ENCODE assay signal across 9 cellular contexts in genomic region chr14:24369463-24369862, GRCh38. TPM values are rescaled to one million over a fixed set of nuclear protein-coding genes. Genes with fewer than 3 reads are reported as not detected.
DNase-seq lines count a peak whose midpoint lies in the region; ATAC-seq and TF ChIP-seq lines count a peak whose summit lies in the region.
"Had no signal": no experiment of that assay in that cellular context is flagged by ENCODE, and none has a peak within 500 bp of the region (broad histone marks: within the 10 kb centered on the region; RNA-seq: fewer than 3 reads in every experiment).

No MANE protein-coding gene starts in this region.

- H3K4me1 ChIP-seq in CD8-positive, alpha-beta T cell (ENCODE audit: insufficient read depth, low read length): peaks cover 35% of the 10 kb centered on the region
- peaks cover 10 to 15% of the 10 kb centered on the region in 2 donors for H3K4me1 ChIP-seq in gastrocnemius medialis
- H3K4me1 ChIP-seq: right lobe of liver had no signal

- no peak overlapping the region for H3K27ac ChIP-seq in CD8-positive, alpha-beta T cell (ENCODE audit: low read depth, low read length)
- H3K27ac ChIP-seq in gastrocnemius medialis: peak overlapping the region; percentile 74 to 85 (median 80)
- H3K27ac ChIP-seq: right lobe of liver had no signal

- no peak for ATAC-seq in CD8-positive, alpha-beta T cell
- ATAC-seq in WTC11 (no peak), gastrocnemius medialis (no peak)
- ATAC-seq: right lobe of liver had no signal

- no peak for TF ChIP-seq POLR2A in gastrocnemius medialis (IDR thresholded peaks at IDR 0.05)

- H3K36me3 ChIP-seq in CD8-positive, alpha-beta T cell (ENCODE audit: insufficient read depth, low read length): no peaks in the 10 kb centered on the region
- no peaks in the 10 kb centered on the region for H3K36me3 ChIP-seq in gastrocnemius medialis
- H3K36me3 ChIP-seq: right lobe of liver had no signal

- peaks cover 30% of the 10 kb centered on the region for H3K4me1 Mint-ChIP-seq in CD8-positive, alpha-beta T cell (ENCODE audit: low read depth)
- peaks cover 15% of the 10 kb centered on the region for H3K4me1 Mint-ChIP-seq in WTC11
- peaks cover 7% of the 10 kb centered on the region for H3K4me1 Mint-ChIP-seq in glutamatergic neuron (ENCODE audit: low read depth, unreplicated experiment)

- peaks cover 35% of the 10 kb centered on the region for H3K27me3 Mint-ChIP-seq in CD8-positive, alpha-beta T cell (ENCODE audit: low read depth)
- H3K27me3 Mint-ChIP-seq in WTC11 (ENCODE audit: low read depth) (peaks cover 2% of the 10 kb centered on the region; the same call in 1 of the 2 replicates), glutamatergic neuron (ENCODE audit: unreplicated experiment) (peaks cover 4% of the 10 kb centered on the region)

- no peak overlapping the region for H3K27ac Mint-ChIP-seq in CD8-positive, alpha-beta T cell
- peak overlapping the region; percentile 74; the same call in 1 of the 2 replicates for H3K27ac Mint-ChIP-seq in WTC11
- H3K27ac Mint-ChIP-seq in glutamatergic neuron (ENCODE audit: unreplicated experiment): peak overlapping the region; percentile 89

- intact Hi-C loops in CD8-positive, alpha-beta T cell (cut with DNase I, micrococcal nuclease): no loop called here
- intact Hi-C loops in gastrocnemius medialis (cut with DNase I; ENCODE audit: low total_unique reads): loop anchor here (5.0 kb wide), 1 partner anchor 33 kb away; no protein-coding TSS in a partner anchor

- in situ Hi-C loops in gastrocnemius medialis (cut with MboI; ENCODE audit: low sequenced_read_pairs in 4 of 4): loop anchor here in 1 of 4 donors (5.0 kb wide), 1 partner anchor 63 kb away; no protein-coding TSS in a partner anchor

- peaks cover 40% of the 10 kb centered on the region for H3K27me3 ChIP-seq in CD8-positive, alpha-beta T cell (ENCODE audit: insufficient read depth, low read length)
- peaks cover 38 to 46% (median 43%) of the 10 kb centered on the region in 3 donors for H3K27me3 ChIP-seq in gastrocnemius medialis
- H3K27me3 ChIP-seq: right lobe of liver had no signal

- H3K4me3 Mint-ChIP-seq in CD8-positive, alpha-beta T cell: peak overlapping the region; percentile 62
- H3K4me3 Mint-ChIP-seq in WTC11 (peak overlapping the region; percentile 73), glutamatergic neuron (ENCODE audit: unreplicated experiment) (peak overlapping the region; percentile 83)

- H3K4me3 ChIP-seq in CD8-positive, alpha-beta T cell (ENCODE audit: low read depth, low read length): no peak overlapping the region
- H3K4me3 ChIP-seq in gastrocnemius medialis: peak overlapping the region in 3 of 4 donors; percentile 53 to 62 (median 57)

- no peak for TF ChIP-seq CTCF in CD8-positive, alpha-beta T cell (IDR thresholded peaks at IDR 0.05)
- TF ChIP-seq CTCF in WTC11 (IDR thresholded peaks at IDR 0.05): no peak
- no peak for TF ChIP-seq CTCF in glutamatergic neuron (IDR thresholded peaks at IDR 0.05; ENCODE audit: partially characterized antibody, unreplicated experiment)
- no peak for TF ChIP-seq CTCF in gastrocnemius medialis (IDR thresholded peaks at IDR 0.05 in 4 of 5, conservative IDR thresholded peaks at IDR 0.05 in 1 of 5)

- H3K9me3 Mint-ChIP-seq in CD8-positive, alpha-beta T cell: no peaks in the 10 kb centered on the region
- no peaks in the 10 kb centered on the region for H3K9me3 Mint-ChIP-seq in WTC11
- H3K9me3 Mint-ChIP-seq in glutamatergic neuron (ENCODE audit: unreplicated experiment): peaks cover 8% of the 10 kb centered on the region

- DNase-seq in CD8-positive, alpha-beta T cell: no peak
- DNase-seq in WTC11 (ENCODE audit: low spot score): peak; percentile 14
- no peak for DNase-seq in glutamatergic neuron
- DNase-seq in gastrocnemius medialis: no peak
- no peak for DNase-seq in RKO (ENCODE audit: low spot score)
- no peak for DNase-seq in activated CD4-positive, alpha-beta T cell treated with anti-CD3 and anti-CD28 coated beads for 48 hours
- no peak for DNase-seq in iPS-NIHi11 (ENCODE audit: low spot score)
- no peak for DNase-seq in NCI-H1417 treated with DMSO at 0.1 percent for 48 hours (lab: John Stamatoyannopoulos, UW)
- DNase-seq: right lobe of liver had no signal

- CTCF ChIA-PET in CD8-positive, alpha-beta T cell (lab: Charles Lee): interaction anchor here (1.1 to 1.5 kb wide), 2 partner anchors 36 to 62 kb away, joined by 3 to 6 read pairs; no protein-coding TSS in a partner anchor
- CTCF ChIA-PET in WTC11 (lab: Charles Lee): interaction anchor here (1.0 to 3.7 kb wide), 6 partner anchors 36 to 67 kb away, joined by 3 to 29 read pairs (median 6); partner anchors contain the start of genes CBLN3, CIDEB and KHNYN

- no peaks in the 10 kb centered on the region for H3K9me3 ChIP-seq in CD8-positive, alpha-beta T cell (ENCODE audit: low read length)
- H3K9me3 ChIP-seq in gastrocnemius medialis: no peaks in the 10 kb centered on the region
- H3K9me3 ChIP-seq: right lobe of liver had no signal

- POLR2A ChIA-PET in CD8-positive, alpha-beta T cell (lab: Charles Lee): no interaction called here
- POLR2A ChIA-PET in WTC11 (lab: Charles Lee): interaction anchor here (1.3 kb wide), 1 partner anchor 62 kb away, joined by 6 read pairs; no protein-coding TSS in a partner anchor

- H3K36me3 Mint-ChIP-seq in CD8-positive, alpha-beta T cell: no peaks in the 10 kb centered on the region
- H3K36me3 Mint-ChIP-seq in WTC11 (peaks cover 4% of the 10 kb centered on the region; the same call in 1 of the 2 replicates), glutamatergic neuron (ENCODE audit: unreplicated experiment) (no peaks in the 10 kb centered on the region)

TF ChIP-seq in WTC11, 78 proteins besides CTCF, POLR2A, EP300 and RAD21 (continues in another document):
- TF ChIP-seq FOXP4 (CRISPR knock-in tag; IDR thresholded peaks at IDR 0.05) (no peak), KAT7 (CRISPR knock-in tag; IDR thresholded peaks at IDR 0.05; ENCODE audit: borderline replicate concordance) (no peak), NFATC4 (CRISPR knock-in tag; IDR thresholded peaks at IDR 0.05) (no peak), ATF3 (CRISPR knock-in tag; conservative IDR thresholded peaks at IDR 0.05) (no peak)
- TF ChIP-seq, protein P1, sequence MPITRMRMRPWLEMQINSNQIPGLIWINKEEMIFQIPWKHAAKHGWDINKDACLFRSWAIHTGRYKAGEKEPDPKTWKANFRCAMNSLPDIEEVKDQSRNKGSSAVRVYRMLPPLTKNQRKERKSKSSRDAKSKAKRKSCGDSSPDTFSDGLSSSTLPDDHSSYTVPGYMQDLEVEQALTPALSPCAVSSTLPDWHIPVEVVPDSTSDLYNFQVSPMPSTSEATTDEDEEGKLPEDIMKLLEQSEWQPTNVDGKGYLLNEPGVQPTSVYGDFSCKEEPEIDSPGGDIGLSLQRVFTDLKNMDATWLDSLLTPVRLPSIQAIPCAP (CRISPR knock-in tag; IDR thresholded peaks at IDR 0.05): no peak

RNA-seq across cellular contexts. Expression of gene NFATC4, which starts 1.5 kb away (rescaled TPM):
- total RNA-seq in CD8-positive, alpha-beta T cell: not detected
- 60.7 to 101 TPM (median 95.9 TPM) in 3 replicates for total RNA-seq in WTC11 (2021)
- 11.4 TPM for total RNA-seq in glutamatergic neuron (ENCODE audit: unreplicated experiment)
- total RNA-seq in gastrocnemius medialis: 10 to 100 TPM in 1 of 4 donors, 1 to 10 TPM in 3; 4.6 to 13.2 (median 7.5) TPM

RNA-seq across cellular contexts. Expression of gene NYNRIN, which starts 29.3 kb away (rescaled TPM):
- under 1 TPM in 1 of 2 experiments, not detected in 1; 0.06 TPM for total RNA-seq in CD8-positive, alpha-beta T cell
- 16.6 to 18.3 TPM (median 17.9 TPM) in 3 replicates for total RNA-seq in WTC11 (2021)
- 33.5 TPM for total RNA-seq in glutamatergic neuron (ENCODE audit: unreplicated experiment)
- total RNA-seq in gastrocnemius medialis: 1 to 10 TPM in 3 of 4 donors, under 1 TPM in 1; 0.87 to 3.7 (median 2.1) TPM

RNA-seq across cellular contexts. Expression of gene RIPK3, which starts 29.7 kb away (rescaled TPM):
- total RNA-seq in CD8-positive, alpha-beta T cell: 10 to 100 TPM; 17.6 to 19.3 TPM
- total RNA-seq in WTC11 (2021) (0.37 to 1.2 TPM (median 0.83 TPM) in 3 replicates), glutamatergic neuron (ENCODE audit: unreplicated experiment) (not detected), gastrocnemius medialis (1 to 10 TPM in 2 of 4 donors, under 1 TPM in 2; 0.66 to 1.6 (median 0.97) TPM)

RNA-seq across cellular contexts. Expression of gene ADCY4, which starts 34.6 kb away (rescaled TPM):
- total RNA-seq in CD8-positive, alpha-beta T cell: 1 to 10 TPM; 5.2 to 7.9 TPM
- total RNA-seq in WTC11 (2021): 0.96 to 2.4 TPM (median 1.1 TPM) in 3 replicates
- total RNA-seq in glutamatergic neuron (ENCODE audit: unreplicated experiment): not detected
- total RNA-seq in gastrocnemius medialis: 10 to 100 TPM in 1 of 4 donors, 1 to 10 TPM in 3; 7.9 to 16.6 (median 8.7) TPM

RNA-seq across cellular contexts. Expression of gene LTB4R, which starts 58.2 kb away (rescaled TPM):
- total RNA-seq in CD8-positive, alpha-beta T cell: 10 to 100 TPM; 15.4 to 16.7 TPM
- total RNA-seq in WTC11 (2021) (6.9 to 9.4 TPM (median 7.6 TPM) in 3 replicates), glutamatergic neuron (ENCODE audit: unreplicated experiment) (7.1 TPM), gastrocnemius medialis (1 to 10 TPM in 2 of 4 donors, under 1 TPM in 2; 0.13 to 2.2 (median 0.75) TPM)

Comparison
In these comparisons a context has a peak if more than half of its experiments do, and no peak if none do; other contexts are left out.
1. RNA of gene NFATC4, which starts 1.5 kb away (total RNA-seq): 60.7 to 101 TPM in WTC11, 11.4 TPM in glutamatergic neuron (single experiment) and 4.6 to 13.2 TPM in gastrocnemius medialis; not detected in CD8-positive, alpha-beta T cell; every median in the first group is over 4 times any median in the second.
2. Peak in every context shown above with its lines, with median percentiles within 50 percentile points of each other: H3K4me3 Mint-ChIP-seq.